30 cellular contexts compared by ENCODE assay signal in the genomic region with DNA sequence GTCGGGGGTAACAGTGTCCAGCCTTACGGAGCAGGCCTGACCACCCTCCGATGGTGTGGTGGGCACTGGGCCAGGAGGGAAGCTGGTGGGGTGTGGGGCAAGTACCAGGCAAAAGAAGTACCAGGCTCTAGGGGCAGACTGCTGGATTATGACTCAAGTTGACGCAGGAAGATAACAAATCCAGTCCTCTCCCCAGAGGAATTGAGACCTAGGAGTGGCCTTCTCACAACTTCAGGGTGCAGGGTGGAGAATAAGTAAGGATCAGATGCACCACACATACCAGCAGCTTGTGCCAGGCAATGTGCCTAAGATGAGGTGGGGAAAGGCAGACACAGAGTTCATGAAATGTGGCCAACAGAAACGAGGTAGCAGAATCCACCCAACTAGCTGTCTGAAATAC. TPM values are rescaled to one million over a fixed set of nuclear protein-coding genes. Genes with fewer than 3 reads are reported as not detected.
"Had no signal": no experiment of that assay in that cellular context is flagged by ENCODE, and none has a peak within 500 bp of the region (broad histone marks: within the 10 kb centered on the region; RNA-seq: fewer than 3 reads in every experiment).

No MANE protein-coding gene starts in this region.

- H3K27me3 Mint-ChIP-seq: activated naive CD8-positive, alpha-beta T cell treated with anti-CD3 and anti-CD28 coated beads for 36 hours; stimulated activated naive CD8-positive, alpha-beta T cell treated with anti-CD3 and anti-CD28 coated beads, Interleukin-15, amount 100 ng/mL, for 72 hours had no signal

- H3K4me3 Mint-ChIP-seq: activated naive CD8-positive, alpha-beta T cell treated with anti-CD3 and anti-CD28 coated beads for 36 hours; activated T-cell treated with anti-CD3 and anti-CD28 coated beads, Interleukin-2, amount 50 U/mL, for 4 hours; immature natural killer cell; naive thymus-derived CD4-positive, alpha-beta T cell; stimulated activated effector memory CD8-positive, alpha-beta T cell treated with anti-CD3 and anti-CD28 coated beads, Interleukin-12 subunit alpha, Interleukin-12 subunit beta, amount 100 ng/mL, for 72 hours; stimulated activated naive CD8-positive, alpha-beta T cell treated with anti-CD3 and anti-CD28 coated beads, Interleukin-15, amount 100 ng/mL, for 72 hours had no signal

- ATAC-seq: activated T-cell treated with anti-CD3 and anti-CD28 coated beads, Interleukin-2, amount 50 U/mL, for 4 hours; left lobe of liver; lower lobe of right lung; naive thymus-derived CD4-positive, alpha-beta T cell; stimulated activated effector memory CD8-positive, alpha-beta T cell treated with anti-CD3 and anti-CD28 coated beads, Interleukin-12 subunit alpha, Interleukin-12 subunit beta, amount 100 ng/mL, for 72 hours; stimulated activated naive CD8-positive, alpha-beta T cell treated with anti-CD3 and anti-CD28 coated beads, Interleukin-15, amount 100 ng/mL, for 72 hours had no signal

- H3K4me1 Mint-ChIP-seq: activated naive CD8-positive, alpha-beta T cell treated with anti-CD3 and anti-CD28 coated beads for 36 hours; immature natural killer cell; stimulated activated effector memory CD8-positive, alpha-beta T cell treated with anti-CD3 and anti-CD28 coated beads, Interleukin-12 subunit alpha, Interleukin-12 subunit beta, amount 100 ng/mL, for 72 hours; stimulated activated naive CD8-positive, alpha-beta T cell treated with anti-CD3 and anti-CD28 coated beads, Interleukin-15, amount 100 ng/mL, for 72 hours had no signal

- DNase-seq: activated CD4-positive, alpha-beta T cell treated with anti-CD3 and anti-CD28 coated beads for 4 hours; activated CD4-positive, alpha-beta T cell treated with anti-CD3 and anti-CD28 coated beads, Interleukin-2, amount 50 U/mL, for 48 hours; activated CD4-positive, CD25-positive, alpha-beta regulatory T cell; activated CD8-positive, alpha-beta memory T cell treated with anti-CD3 and anti-CD28 coated beads, Interleukin-2, amount 50 U/mL, for 48 hours; activated naive CD4-positive, alpha-beta T cell treated with Interleukin-2 at 50 U/mL for 16 hours; activated naive CD8-positive, alpha-beta T cell treated with anti-CD3 and anti-CD28 coated beads for 36 hours; activated T-cell treated with anti-CD3 and anti-CD28 coated beads, Interleukin-2, amount 50 U/mL, for 4 hours; amniotic stem cell; effector CD8-positive, alpha-beta T cell; erythroblast; foreskin melanocyte; immature natural killer cell; lower lobe of right lung; mesendoderm; naive thymus-derived CD4-positive, alpha-beta T cell; right cardiac atrium; stimulated activated CD4-positive, alpha-beta T cell treated with anti-CD3 and anti-CD28 coated beads, Interleukin-2, amount 100 ng/mL, for 24 hours; stimulated activated naive CD8-positive, alpha-beta T cell treated with anti-CD3 and anti-CD28 coated beads, Interleukin-15, amount 100 ng/mL, for 72 hours; T-helper 9 cell had no signal

- H3K9me3 Mint-ChIP-seq: activated naive CD8-positive, alpha-beta T cell treated with anti-CD3 and anti-CD28 coated beads for 36 hours; activated T-cell treated with anti-CD3 and anti-CD28 coated beads, Interleukin-2, amount 50 U/mL, for 4 hours; immature natural killer cell; naive thymus-derived CD4-positive, alpha-beta T cell; stimulated activated effector memory CD8-positive, alpha-beta T cell treated with anti-CD3 and anti-CD28 coated beads, Interleukin-12 subunit alpha, Interleukin-12 subunit beta, amount 100 ng/mL, for 72 hours; stimulated activated naive CD8-positive, alpha-beta T cell treated with anti-CD3 and anti-CD28 coated beads, Interleukin-15, amount 100 ng/mL, for 72 hours had no signal

- H3K36me3 ChIP-seq: lower lobe of right lung, prostate gland, suprapubic skin, tibial nerve, vagina had no signal

- H3K27me3 ChIP-seq: suprapubic skin, tibial nerve, vagina had no signal

- H3K4me1 ChIP-seq: lower lobe of right lung, prostate gland, tibial nerve, vagina had no signal

- H3K27ac Mint-ChIP-seq: activated naive CD8-positive, alpha-beta T cell treated with anti-CD3 and anti-CD28 coated beads for 36 hours; immature natural killer cell; stimulated activated effector memory CD8-positive, alpha-beta T cell treated with anti-CD3 and anti-CD28 coated beads, Interleukin-12 subunit alpha, Interleukin-12 subunit beta, amount 100 ng/mL, for 72 hours had no signal

- H3K36me3 Mint-ChIP-seq: activated naive CD8-positive, alpha-beta T cell treated with anti-CD3 and anti-CD28 coated beads for 36 hours; stimulated activated effector memory CD8-positive, alpha-beta T cell treated with anti-CD3 and anti-CD28 coated beads, Interleukin-12 subunit alpha, Interleukin-12 subunit beta, amount 100 ng/mL, for 72 hours had no signal

- H3K4me3 ChIP-seq: lower lobe of right lung, prostate gland, suprapubic skin, tibial nerve, vagina had no signal

- H3K27ac ChIP-seq: lower lobe of right lung, prostate gland, suprapubic skin, tibial nerve, vagina had no signal

- H3K9me3 ChIP-seq: lower lobe of right lung, prostate gland, suprapubic skin, tibial nerve, vagina had no signal

RNA-seq across cellular contexts. Expression of a gene that starts 43.8 kb away (rescaled TPM):
- total RNA-seq: activated CD8-positive, alpha-beta memory T cell treated with anti-CD3 and anti-CD28 coated beads for 36 hours; activated T-cell treated with anti-CD3 and anti-CD28 coated beads, Interleukin-2, amount 50 U/mL, for 4 hours; fibroblast of lung; left lobe of liver; osteocyte; skeletal muscle tissue; T-helper 1 cell treated with Interleukin-12 subunit alpha and Interleukin-12 subunit beta and Interleukin-4 antibody, amounts not matched to agents 30 ng/mL and 1 ng/mL, for 36 hours had no signal
- polyA plus RNA-seq: fibroblast of lung; immature natural killer cell; naive thymus-derived CD4-positive, alpha-beta T cell had no signal
